8 cellular contexts compared by ENCODE assay signal in the genomic region with DNA sequence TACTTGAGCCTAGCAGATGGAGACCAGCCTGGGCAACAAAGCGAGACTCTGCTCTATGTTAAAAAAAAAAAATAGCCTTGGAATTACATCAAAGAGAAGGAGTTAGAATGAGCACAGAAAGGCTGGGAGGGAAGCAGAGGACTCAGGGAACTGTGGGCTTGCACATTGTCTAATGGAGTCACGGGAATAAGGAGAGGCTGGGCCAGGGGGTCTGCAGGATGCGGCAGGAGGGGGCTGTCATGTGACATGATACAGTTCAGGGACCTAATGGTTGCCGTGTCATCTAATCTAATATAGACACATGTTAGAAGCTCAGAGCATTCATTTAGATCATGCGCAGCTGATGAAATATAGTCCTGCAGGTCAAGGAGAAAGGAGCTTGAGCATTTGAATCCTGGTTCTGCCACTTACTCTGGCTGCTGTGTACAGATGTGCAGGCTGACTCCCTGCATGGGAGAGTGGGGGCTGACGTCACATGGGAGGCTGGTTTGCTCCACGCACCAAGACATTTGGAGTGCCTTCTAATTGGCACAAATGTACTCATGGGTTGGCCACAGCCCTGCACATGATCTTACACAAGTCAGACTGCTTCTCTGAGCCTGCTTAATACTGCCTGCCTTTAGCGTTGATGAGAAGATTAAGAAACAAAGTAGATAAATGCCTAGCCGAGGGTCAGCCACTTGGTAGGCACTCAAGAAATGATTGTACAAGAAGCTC. TPM values are rescaled to one million over a fixed set of nuclear protein-coding genes. Genes with fewer than 3 reads are reported as not detected.
DNase-seq lines count a peak whose midpoint lies in the region; ATAC-seq and TF ChIP-seq lines count a peak whose summit lies in the region.

No MANE protein-coding gene starts in this region.

- no peaks in the 10 kb centered on the region for H3K9me3 Mint-ChIP-seq in activated naive CD4-positive, alpha-beta T cell treated with anti-CD3 and anti-CD28 coated beads, Interleukin-2, amount 50 U/mL, for 24 hours

- no peaks in the 10 kb centered on the region for H3K27me3 Mint-ChIP-seq in activated naive CD4-positive, alpha-beta T cell treated with anti-CD3 and anti-CD28 coated beads, Interleukin-2, amount 50 U/mL, for 24 hours

- peak overlapping the region; percentile 82 for H3K4me3 Mint-ChIP-seq in activated naive CD4-positive, alpha-beta T cell treated with anti-CD3 and anti-CD28 coated beads, Interleukin-2, amount 50 U/mL, for 24 hours

- peaks cover 70% of the 10 kb centered on the region for H3K4me1 Mint-ChIP-seq in activated naive CD4-positive, alpha-beta T cell treated with anti-CD3 and anti-CD28 coated beads, Interleukin-2, amount 50 U/mL, for 24 hours

- H3K36me3 Mint-ChIP-seq in activated naive CD4-positive, alpha-beta T cell treated with anti-CD3 and anti-CD28 coated beads, Interleukin-2, amount 50 U/mL, for 24 hours = peaks cover 1% of the 10 kb centered on the region

- ATAC-seq in GM18498 (IDR thresholded peaks at IDR 0.05; ENCODE audit: unreplicated experiment) = no peak
- ATAC-seq in HG03342 (IDR thresholded peaks at IDR 0.05; ENCODE audit: unreplicated experiment) = no peak

- no peak for TF ChIP-seq CTCF in GM10266 (IDR thresholded peaks at IDR 0.05; ENCODE audit: control insufficient read depth, insufficient read depth, low read depth, missing control alignments)

- DNase-seq in GDM1 (lab: John Stamatoyannopoulos, UW) = peak; percentile 8
- DNase-seq in NCI-H2107 treated with DMSO at 0.1 percent for 48 hours (lab: John Stamatoyannopoulos, UW; ENCODE audit: unreplicated experiment) = peak; percentile 16
- peak; percentile 34 for DNase-seq in mucosa of gallbladder (ENCODE audit: low spot score)
- DNase-seq in GM10266 (ENCODE audit: extremely low spot score) = no peak
- DNase-seq in posterior cingulate gyrus = no peak

- intact Hi-C loops in posterior cingulate gyrus (cut with DNase I) = no loop called here

- H3K27ac Mint-ChIP-seq in activated naive CD4-positive, alpha-beta T cell treated with anti-CD3 and anti-CD28 coated beads, Interleukin-2, amount 50 U/mL, for 24 hours = peak overlapping the region; percentile 99

RNA-seq across cellular contexts. Expression of gene GRK7, which starts 32.7 kb away (rescaled TPM):
- total RNA-seq in mucosa of gallbladder = not detected

RNA-seq across cellular contexts. Expression of gene RNF7, which starts 57.8 kb away (rescaled TPM):
- 88.2 TPM for total RNA-seq in mucosa of gallbladder

Comparison
In these comparisons a context has a peak if more than half of its experiments do, and no peak if none do; other contexts are left out.
1. DNase-seq: peak in GDM1 (single experiment), NCI-H2107 treated with DMSO at 0.1 percent for 48 hours (single experiment) and mucosa of gallbladder (single experiment); none in GM10266 (single experiment) and posterior cingulate gyrus (0 of 10).